In the genomic region with DNA sequence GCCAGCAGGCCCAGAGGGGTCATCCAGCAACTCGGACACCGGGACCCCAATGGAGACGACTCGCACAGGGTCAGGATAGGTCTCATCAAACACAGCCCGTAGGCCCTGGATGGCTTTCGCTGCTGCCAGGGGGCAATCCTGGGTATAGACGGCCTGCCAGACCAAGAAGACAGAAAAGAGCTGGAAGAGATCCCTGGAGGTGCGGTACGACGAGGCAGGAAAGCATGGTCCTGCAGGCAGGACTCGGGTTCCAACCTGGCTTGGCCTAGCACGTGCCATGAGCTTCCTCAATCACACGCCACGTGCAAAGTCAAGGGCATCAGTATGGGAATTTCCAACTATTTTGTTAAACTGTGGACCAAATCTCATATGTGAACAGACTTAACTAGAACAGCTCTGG, we compare ENCODE assay signal across 22 cellular contexts.
"Had no signal": no experiment of that assay in that cellular context is flagged by ENCODE, and none has a peak within 500 bp of the region (broad histone marks: within the 10 kb centered on the region; RNA-seq: fewer than 3 reads in every experiment).

No MANE protein-coding gene starts in this region.

- H3K4me1 Mint-ChIP-seq: mesothelial cell of epicardium had no signal

- H3K27me3 Mint-ChIP-seq: activated CD4-positive, alpha-beta memory T cell treated with anti-CD3 and anti-CD28 coated beads for 36 hours; natural killer cell treated with Interleukin-12 subunit alpha and Interleukin-12 subunit beta and Interleukin-15 and Interleukin-18, amount 100 ng/mL, for 72 hours had no signal

- ATAC-seq: activated naive CD4-positive, alpha-beta T cell treated with anti-CD3 and anti-CD28 coated beads, Interleukin-2, amount 50 U/mL, for 72 hours; activated T-cell treated with anti-CD3 and anti-CD28 coated beads, Interleukin-2, amount 50 U/mL, for 72 hours; foreskin keratinocyte; natural killer cell treated with Interleukin-12 subunit alpha and Interleukin-12 subunit beta and Interleukin-15 and Interleukin-18, amount 100 ng/mL, for 72 hours had no signal

- H3K9me3 Mint-ChIP-seq: activated CD4-positive, alpha-beta memory T cell treated with anti-CD3 and anti-CD28 coated beads for 36 hours; activated naive CD4-positive, alpha-beta T cell treated with anti-CD3 and anti-CD28 coated beads, Interleukin-2, amount 50 U/mL, for 72 hours; activated T-cell treated with anti-CD3 and anti-CD28 coated beads, Interleukin-2, amount 50 U/mL, for 72 hours; mesothelial cell of epicardium; natural killer cell treated with Interleukin-12 subunit alpha and Interleukin-12 subunit beta and Interleukin-15 and Interleukin-18, amount 100 ng/mL, for 72 hours had no signal

- H3K27ac ChIP-seq: epithelial cell of prostate, foreskin keratinocyte, tibial artery, WERI-Rb-1 had no signal

- H3K4me3 ChIP-seq: adrenal gland, lung, tibial artery had no signal

- H3K4me3 Mint-ChIP-seq: activated CD4-positive, alpha-beta memory T cell treated with anti-CD3 and anti-CD28 coated beads for 36 hours; activated T-cell treated with anti-CD3 and anti-CD28 coated beads, Interleukin-2, amount 50 U/mL, for 72 hours; mesothelial cell of epicardium; natural killer cell treated with Interleukin-12 subunit alpha and Interleukin-12 subunit beta and Interleukin-15 and Interleukin-18, amount 100 ng/mL, for 72 hours had no signal

- H3K9me3 ChIP-seq: adrenal gland, tibial artery had no signal

- H3K27ac Mint-ChIP-seq: activated CD4-positive, alpha-beta memory T cell treated with anti-CD3 and anti-CD28 coated beads for 36 hours; activated T-cell treated with anti-CD3 and anti-CD28 coated beads, Interleukin-2, amount 50 U/mL, for 72 hours; mesothelial cell of epicardium; natural killer cell treated with Interleukin-12 subunit alpha and Interleukin-12 subunit beta and Interleukin-15 and Interleukin-18, amount 100 ng/mL, for 72 hours had no signal

- H3K27me3 ChIP-seq: adrenal gland, foreskin keratinocyte, tibial artery had no signal

- DNase-seq: activated CD4-positive, alpha-beta memory T cell treated with anti-CD3 and anti-CD28 coated beads for 36 hours; activated gamma-delta T cell treated with Interleukin-2 at 50 U/mL for 16 hours; activated T-cell treated with anti-CD3 and anti-CD28 coated beads, Interleukin-2, amount 50 U/mL, for 72 hours; cerebellar nuclear complex; effector memory CD4-positive, alpha-beta T cell; foreskin keratinocyte; hypothalamus; islet precursor cell; nucleus accumbens; stimulated activated CD4-positive, alpha-beta T cell treated with anti-CD3 and anti-CD28 coated beads, Interleukin-12 subunit alpha, Interleukin-12 subunit beta, amount 100 ng/mL, for 4 hours; stimulated activated CD4-positive, alpha-beta T cell treated with anti-CD3 and anti-CD28 coated beads, Interleukin-1b, Interleukin-23, amount 100 ng/mL, for 48 hours; stimulated activated CD8-positive, alpha-beta memory T cell treated with anti-CD3 and anti-CD28 coated beads, Interleukin-4, amount 100 ng/mL, for 48 hours; stimulated activated naive CD4-positive, alpha-beta T cell treated with Interleukin-2 at 50 U/mL for 16 hours; T-helper 2 cell; WERI-Rb-1 had no signal

- H3K4me1 ChIP-seq: adrenal gland, foreskin keratinocyte, tibial artery had no signal
